8 cellular contexts compared by ENCODE assay signal in the genomic region with DNA sequence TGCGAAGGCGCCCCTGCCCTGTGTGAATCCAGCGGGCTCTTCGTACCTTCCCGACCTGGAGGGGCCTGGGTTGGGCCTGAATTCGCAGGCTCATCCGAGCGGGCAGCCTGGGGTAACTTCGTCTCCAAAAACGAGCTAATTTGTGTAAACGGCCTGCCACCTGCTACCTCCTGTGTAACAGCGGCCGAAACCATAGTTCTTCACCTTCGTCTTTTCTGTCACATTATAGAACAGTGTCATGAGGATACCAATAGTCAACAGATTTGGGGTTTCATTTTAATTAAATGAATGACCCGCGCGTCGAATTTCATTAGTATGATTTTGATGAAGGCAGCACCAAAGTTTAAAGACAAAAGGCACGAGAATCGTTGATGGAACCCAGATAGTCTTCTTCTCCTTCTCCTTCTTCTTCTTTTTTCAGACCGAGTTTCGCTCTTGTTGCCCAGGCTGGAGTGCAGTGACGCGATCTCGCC. TPM values are rescaled to one million over a fixed set of nuclear protein-coding genes. Genes with fewer than 3 reads are reported as not detected.
A peak's percentile ranks its signal among the peaks of the same experiment; 100 is the strongest.
DNase-seq lines count a peak whose midpoint lies in the region; ATAC-seq and TF ChIP-seq lines count a peak whose summit lies in the region.

No MANE protein-coding gene starts in this region.

- peak overlapping the region; percentile 76 for H3K27ac ChIP-seq in hepatocyte
- H3K27ac ChIP-seq in skeletal muscle tissue (ENCODE audit: low read depth, low read length) = no peak overlapping the region
- H3K27ac ChIP-seq in adrenal gland = peak overlapping the region in 1 of 5 donors; percentile 78

- H3K36me3 ChIP-seq in H7 (replicated peaks; ENCODE audit: control insufficient read depth, insufficient read depth, low read length) (peaks cover 4% of the 10 kb centered on the region), hepatocyte (replicated peaks; ENCODE audit: insufficient read depth, low read depth) (no peaks in the 10 kb centered on the region), skeletal muscle tissue (ENCODE audit: control insufficient read depth in 3 of 3, insufficient read depth in 3 of 3, low read length in 3 of 3) (peaks cover 2 to 7% (median 6%) of the 10 kb centered on the region in 3 donors), adrenal gland (replicated peaks in 1 of 2) (no peaks in the 10 kb centered on the region)

- no peak for ATAC-seq in HG03280 (IDR thresholded peaks at IDR 0.05; ENCODE audit: unreplicated experiment)

- H2AFZ ChIP-seq in hepatocyte = peak overlapping the region; percentile 94

- H3K4me1 ChIP-seq in hepatocyte (ENCODE audit: insufficient read depth) (no peaks in the 10 kb centered on the region), skeletal muscle tissue (ENCODE audit: control insufficient read depth in 3 of 3, insufficient read depth in 3 of 3, low read length in 3 of 3) (peaks cover 6 to 10% (median 8%) of the 10 kb centered on the region in 3 donors), adrenal gland (replicated peaks in 1 of 2) (peaks cover 7 to 13% of the 10 kb centered on the region in 2 donors)

- DNase-seq in H7 (no peak), hepatocyte (ENCODE audit: low spot score) (no peak), NCI-H2029 treated with DMSO at 0.1 percent for 48 hours (lab: John Stamatoyannopoulos, UW) (no peak), globus pallidus (ENCODE audit: low spot score) (no peak), adrenal gland (no peak)

- H3K9me3 ChIP-seq in hepatocyte (ENCODE audit: low read depth) = no peaks in the 10 kb centered on the region
- H3K9me3 ChIP-seq in skeletal muscle tissue (ENCODE audit: control insufficient read depth in 3 of 3, low read length in 3 of 3) = no peaks in the 10 kb centered on the region
- no peaks in the 10 kb centered on the region for H3K9me3 ChIP-seq in adrenal gland (replicated peaks in 1 of 3)

- H3K27me3 ChIP-seq in H7 (ENCODE audit: control insufficient read depth, insufficient read depth, low read length) (no peaks in the 10 kb centered on the region), hepatocyte (no peaks in the 10 kb centered on the region), skeletal muscle tissue (ENCODE audit: control insufficient read depth in 3 of 3, insufficient read depth in 3 of 3, low read length in 3 of 3) (peaks cover 0 to 5% (median 0%) of the 10 kb centered on the region in 3 donors), adrenal gland (no peaks in the 10 kb centered on the region)

- H3K4me3 ChIP-seq in H7 (ENCODE audit: insufficient read depth, low read depth, low read length) (peak overlapping the region; percentile 45), WI38 (ENCODE audit: low read depth, low read length) (peak overlapping the region; percentile 57), hepatocyte (no peak overlapping the region), skeletal muscle tissue (ENCODE audit: low read length in 3 of 3) (peak overlapping the region; percentile 64 to 71 (median 66)), adrenal gland (peak overlapping the region in 2 of 4 donors; percentile 13 to 89)

- H3K79me2 ChIP-seq in hepatocyte = peaks cover 33% of the 10 kb centered on the region

- peak overlapping the region; percentile 90 for H3K4me2 ChIP-seq in hepatocyte

- no peak for TF ChIP-seq POLR2A in adrenal gland (IDR thresholded peaks at IDR 0.05)

- peak overlapping the region; percentile 56 to 79 (median 65) for H3K9ac ChIP-seq in skeletal muscle tissue (ENCODE audit: low read depth in 1 of 3, low read length in 3 of 3)

- 60% methylated on average over 25 of the region's 25 CpGs for WGBS in hepatocyte (ENCODE audit: low lambda C conversion rate, missing lambda C conversion rate)
- 48 to 74% (median 62%) methylated on average over 17 to 25 of the region's 25 CpGs for WGBS in adrenal gland, 4 donors

- intact Hi-C loops in adrenal gland (cut with DNase I) = no loop called here

- no peak for TF ChIP-seq CTCF in WI38 (IDR thresholded peaks at IDR 0.05; ENCODE audit: low read depth, low read length)
- TF ChIP-seq CTCF in hepatocyte (IDR thresholded peaks at IDR 0.05; ENCODE audit: poor library complexity) = no peak
- TF ChIP-seq CTCF in adrenal gland (IDR thresholded peaks at IDR 0.05) = no peak

- peaks cover 3% of the 10 kb centered on the region for H4K20me1 ChIP-seq in hepatocyte (ENCODE audit: insufficient read depth, poor library complexity, severe bottlenecking)

- H3K9me2 ChIP-seq in hepatocyte (replicated peaks; ENCODE audit: insufficient read depth) = no peaks in the 10 kb centered on the region

RNA-seq across cellular contexts. Expression of gene CENPV, which starts 0.5 kb away (rescaled TPM):
- 135 and 159 TPM in 2 replicates for total RNA-seq in H7 (2014; rRNA removed; shearing (Covaris generic))
- total RNA-seq in hepatocyte (40.4 and 46.2 TPM in 2 replicates), skeletal muscle tissue (29.7 TPM), adrenal gland (10 to 100 TPM; 19.9 to 31.7 (median 25.8) TPM)
- polyA plus RNA-seq in hepatocyte (51.0 and 52.4 TPM in 2 replicates), adrenal gland (10 to 100 TPM; 28.1 to 37.9 (median 32.9) TPM)

RNA-seq across cellular contexts. Expression of gene UBB, which starts 27.2 kb away (rescaled TPM):
- total RNA-seq in H7 (2014; rRNA removed; shearing (Covaris generic)) = 1,890 and 2,261 TPM in 2 replicates
- total RNA-seq in hepatocyte (1,250 and 1,335 TPM in 2 replicates), skeletal muscle tissue (2,617 TPM), adrenal gland (1,000 to 10,000 TPM; 1,297 to 2,928 (median 2,139) TPM)
- polyA plus RNA-seq in hepatocyte (2,041 and 2,117 TPM in 2 replicates), adrenal gland (1,000 to 10,000 TPM in 2 of 3 donors, 100 to 1,000 TPM in 1; 588 to 2,867 (median 1,416) TPM)
